In genomic region chr9:135085830-135086546, GRCh38 we compare ENCODE assay signal across 1 cellular context.
A peak's percentile ranks its signal among the peaks of the same experiment; 100 is the strongest.
TF ChIP-seq lines count a peak whose summit lies in the region.

No MANE protein-coding gene starts in this region.

TF ChIP-seq in HepG2, 621 proteins besides CTCF, POLR2A, EP300 and RAD21 (continued from another document and continues in another):
- TF ChIP-seq FOXA3 (CRISPR knock-in tag; IDR thresholded peaks at IDR 0.05) (peak; percentile 83), ZNF605 (CRISPR knock-in tag; IDR thresholded peaks at IDR 0.05) (peak; percentile 51; the same call in 1 of the 2 replicates), ZNF7 (CRISPR knock-in tag; IDR thresholded peaks at IDR 0.05) (no peak), MED8 (CRISPR knock-in tag; IDR thresholded peaks at IDR 0.05; ENCODE audit: insufficient replicate concordance) (no peak), ZNF205 (CRISPR knock-in tag; IDR thresholded peaks at IDR 0.05) (peak; percentile 66; the same call in 1 of the 2 replicates), NCOR1 (IDR thresholded peaks at IDR 0.05; ENCODE audit: borderline replicate concordance, low read length) (peak; percentile 46; the same call in 1 of the 2 replicates), ZNF44 (CRISPR knock-in tag; IDR thresholded peaks at IDR 0.05) (no peak), ETV5 (CRISPR knock-in tag; IDR thresholded peaks at IDR 0.05; ENCODE audit: borderline replicate concordance) (peak; percentile 78; the same call in 1 of the 2 replicates), ZNF564 (CRISPR knock-in tag; IDR thresholded peaks at IDR 0.05) (0 out of 2 replicates have a peak, but pooled peaks have one; percentile 73), THAP7 (CRISPR knock-in tag; IDR thresholded peaks at IDR 0.05) (no peak), ZNF691 (CRISPR knock-in tag; IDR thresholded peaks at IDR 0.05; ENCODE audit: borderline replicate concordance, low read depth) (peak; percentile 74; the same call in 1 of the 2 replicates), ETV6 (CRISPR knock-in tag; conservative IDR thresholded peaks at IDR 0.05) (no peak), ZMAT5 (CRISPR knock-in tag; IDR thresholded peaks at IDR 0.05; ENCODE audit: borderline replicate concordance, low read depth) (no peak), U2AF1 (optimal IDR thresholded peaks at IDR 0.05; ENCODE audit: low read depth, low read length) (no peak), FOSL2 (CRISPR knock-in tag; IDR thresholded peaks at IDR 0.05) (peak; percentile 61; the same call in 1 of the 2 replicates), GTF3A (CRISPR knock-in tag; conservative IDR thresholded peaks at IDR 0.05) (0 out of 2 replicates have a peak, but pooled peaks have one; percentile 22), GABPA (IDR thresholded peaks at IDR 0.05; ENCODE audit: low read depth, low read length) (no peak), GABPA (CRISPR knock-in tag; IDR thresholded peaks at IDR 0.05; ENCODE audit: low read depth) (peak; percentile 49), TCF7L2 (IDR thresholded peaks at IDR 0.05; ENCODE audit: low read depth, low read length) (no peak), ZNF33A (CRISPR knock-in tag; IDR thresholded peaks at IDR 0.05; ENCODE audit: borderline replicate concordance) (no peak), MED1 (CRISPR knock-in tag; IDR thresholded peaks at IDR 0.05) (peak; percentile 67), ZEB1 (IDR thresholded peaks at IDR 0.05; ENCODE audit: insufficient replicate concordance, low read depth) (peak; percentile 85), ZSCAN12 (CRISPR knock-in tag; IDR thresholded peaks at IDR 0.05) (no peak), PHF20 (CRISPR knock-in tag; IDR thresholded peaks at IDR 0.05) (no peak), ZBTB49 (CRISPR knock-in tag; IDR thresholded peaks at IDR 0.05; ENCODE audit: borderline replicate concordance) (no peak), YEATS4 (CRISPR knock-in tag; IDR thresholded peaks at IDR 0.05; ENCODE audit: borderline replicate concordance) (no peak), TFAP4 (IDR thresholded peaks at IDR 0.05; ENCODE audit: borderline replicate concordance, low read depth) (0 out of 2 replicates have a peak, but pooled peaks have one; percentile 45), ZFP36L1 (CRISPR knock-in tag; IDR thresholded peaks at IDR 0.05) (no peak; the same call in 1 of the 2 replicates), ZSCAN21 (CRISPR knock-in tag; IDR thresholded peaks at IDR 0.05; ENCODE audit: borderline replicate concordance) (peak; percentile 59; the same call in 1 of the 2 replicates), KMT2B (CRISPR knock-in tag; IDR thresholded peaks at IDR 0.05) (peak; percentile 39; the same call in 1 of the 2 replicates), SMARCC2 (IDR thresholded peaks at IDR 0.05) (no peak), NFIC (IDR thresholded peaks at IDR 0.05; ENCODE audit: low read length) (no peak), TAF15 (IDR thresholded peaks at IDR 0.05; ENCODE audit: low read depth, low read length, poor library complexity, severe bottlenecking) (no peak), SMYD3 (CRISPR knock-in tag; IDR thresholded peaks at IDR 0.05) (no peak), RAD51 (IDR thresholded peaks at IDR 0.05; ENCODE audit: borderline replicate concordance) (no peak), GFI1 (CRISPR knock-in tag; IDR thresholded peaks at IDR 0.05; ENCODE audit: borderline replicate concordance) (no peak), ZNF557 (CRISPR knock-in tag; IDR thresholded peaks at IDR 0.05) (no peak), ZGPAT (CRISPR knock-in tag; IDR thresholded peaks at IDR 0.05) (peak; percentile 73), SOX13 (IDR thresholded peaks at IDR 0.05) (no peak), SOX13 (CRISPR knock-in tag; conservative IDR thresholded peaks at IDR 0.05 in 1 of 2, IDR thresholded peaks at IDR 0.05 in 1 of 2) (peak in 1 of 2 experiments; percentile 75; a peak in 2 of 4 replicates), PAX8 (CRISPR knock-in tag; IDR thresholded peaks at IDR 0.05; ENCODE audit: borderline replicate concordance) (no peak), AHDC1 (CRISPR knock-in tag; IDR thresholded peaks at IDR 0.05; ENCODE audit: borderline replicate concordance) (peak; percentile 40; the same call in 1 of the 2 replicates), ZNF569 (CRISPR knock-in tag; IDR thresholded peaks at IDR 0.05; ENCODE audit: borderline replicate concordance) (no peak), ZSCAN22 (CRISPR knock-in tag; IDR thresholded peaks at IDR 0.05) (no peak), ZNF619 (CRISPR knock-in tag; IDR thresholded peaks at IDR 0.05) (no peak), ZFP62 (CRISPR knock-in tag; IDR thresholded peaks at IDR 0.05) (no peak), CREB3 (CRISPR knock-in tag; IDR thresholded peaks at IDR 0.05) (peak; percentile 54; the same call in 1 of the 2 replicates), HIVEP1 (CRISPR knock-in tag; IDR thresholded peaks at IDR 0.05) (peak; percentile 55; the same call in 1 of the 2 replicates), ZNF552 (CRISPR knock-in tag; IDR thresholded peaks at IDR 0.05; ENCODE audit: borderline replicate concordance) (no peak), ZNF576 (CRISPR knock-in tag; IDR thresholded peaks at IDR 0.05) (no peak), MIER2 (CRISPR knock-in tag; IDR thresholded peaks at IDR 0.05) (peak; percentile 92), ZNF607 (CRISPR knock-in tag; IDR thresholded peaks at IDR 0.05; ENCODE audit: borderline replicate concordance) (0 out of 2 replicates have a peak, but pooled peaks have one; percentile 41), NFKB2 (CRISPR knock-in tag; IDR thresholded peaks at IDR 0.05; ENCODE audit: borderline replicate concordance) (peak; percentile 32; the same call in 1 of the 2 replicates), NR2F6 (IDR thresholded peaks at IDR 0.05) (no peak), NR2F6 (CRISPR knock-in tag; IDR thresholded peaks at IDR 0.05) (peak; percentile 49; the same call in 1 of the 2 replicates), ZNF615 (CRISPR knock-in tag; IDR thresholded peaks at IDR 0.05; ENCODE audit: borderline replicate concordance) (no peak), MAF1 (CRISPR knock-in tag; IDR thresholded peaks at IDR 0.05; ENCODE audit: borderline replicate concordance) (no peak), ZNF570 (CRISPR knock-in tag; IDR thresholded peaks at IDR 0.05; ENCODE audit: borderline replicate concordance) (no peak), POLR2AphosphoS5 (IDR thresholded peaks at IDR 0.05; ENCODE audit: low read depth, low read length) (no peak), THYN1 (CRISPR knock-in tag; IDR thresholded peaks at IDR 0.05; ENCODE audit: borderline replicate concordance, low read depth) (no peak), CEBPG (CRISPR knock-in tag; IDR thresholded peaks at IDR 0.05) (0 out of 2 replicates have a peak, but pooled peaks have one; percentile 16), PBX2 (CRISPR knock-in tag; IDR thresholded peaks at IDR 0.05) (no peak)
